ENCODE assay signal across 17 cellular contexts in genomic region chr4:4256799-4257198, GRCh38. TPM values are rescaled to one million over a fixed set of nuclear protein-coding genes. Genes with fewer than 3 reads are reported as not detected.
"Had no signal": no experiment of that assay in that cellular context is flagged by ENCODE, and none has a peak within 500 bp of the region (broad histone marks: within the 10 kb centered on the region; RNA-seq: fewer than 3 reads in every experiment).

No MANE protein-coding gene starts in this region.

- DNase-seq: activated CD4-positive, alpha-beta T cell treated with anti-CD3 and anti-CD28 coated beads, Interleukin-2, amount 50 U/mL, for 4 hours; activated effector memory CD4-positive, alpha-beta T cell treated with anti-CD3 and anti-CD28 coated beads, Interleukin-2, amount 50 U/mL, for 16 hours; activated T-cell treated with anti-CD3 and anti-CD28 coated beads, Interleukin-2, amount 50 U/mL, for 4 hours; amygdala; esophagus squamous epithelium; foreskin fibroblast; kidney; naive B cell had no signal

- ATAC-seq: activated CD4-positive, CD25-positive, alpha-beta regulatory T cell treated with anti-CD3 and anti-CD28 coated beads, Interleukin-2, amount 50 U/mL, for 24 hours; activated naive CD4-positive, alpha-beta T cell treated with anti-CD3 and anti-CD28 coated beads, Interleukin-2, amount 50 U/mL, for 72 hours; activated T-cell treated with anti-CD3 and anti-CD28 coated beads, Interleukin-2, amount 50 U/mL, for 4 hours had no signal

- H2AFZ ChIP-seq: parathyroid adenoma had no signal

- H3K4me3 ChIP-seq: esophagus squamous epithelium, right atrium auricular region, skin epidermis had no signal

- H3K27ac ChIP-seq: esophagus squamous epithelium, parathyroid adenoma, right atrium auricular region, skin epidermis had no signal

- H3K9me3 ChIP-seq: esophagus squamous epithelium, right atrium auricular region had no signal

- H3K27ac Mint-ChIP-seq: activated naive CD4-positive, alpha-beta T cell treated with anti-CD3 and anti-CD28 coated beads, Interleukin-2, amount 50 U/mL, for 72 hours; brain; naive B cell; T-helper 2 cell treated with Interferon-gamma antibody and Interleukin-4, amounts not matched to agents 5 μg/mL and 100 μg/mL, for 36 hours had no signal

- H3K9me3 Mint-ChIP-seq: activated naive CD4-positive, alpha-beta T cell treated with anti-CD3 and anti-CD28 coated beads, Interleukin-2, amount 50 U/mL, for 72 hours; activated T-cell treated with anti-CD3 and anti-CD28 coated beads, Interleukin-2, amount 50 U/mL, for 4 hours; brain; T-helper 2 cell treated with Interferon-gamma antibody and Interleukin-4, amounts not matched to agents 5 μg/mL and 100 μg/mL, for 36 hours had no signal

- H3K36me3 ChIP-seq: esophagus squamous epithelium, right atrium auricular region had no signal

- H3K27me3 ChIP-seq: right atrium auricular region had no signal

- H3K4me3 Mint-ChIP-seq: activated T-cell treated with anti-CD3 and anti-CD28 coated beads, Interleukin-2, amount 50 U/mL, for 4 hours; brain; naive B cell; T-helper 2 cell treated with Interferon-gamma antibody and Interleukin-4, amounts not matched to agents 5 μg/mL and 100 μg/mL, for 36 hours had no signal

- H3K36me3 Mint-ChIP-seq: activated naive CD4-positive, alpha-beta T cell treated with anti-CD3 and anti-CD28 coated beads, Interleukin-2, amount 50 U/mL, for 72 hours; brain; naive B cell had no signal

- H3K79me2 ChIP-seq: parathyroid adenoma had no signal

- H3K4me1 ChIP-seq: esophagus squamous epithelium, parathyroid adenoma, right atrium auricular region had no signal

RNA-seq across cellular contexts. Expression of gene OTOP1, which starts 30.1 kb away (rescaled TPM):
- total RNA-seq: activated naive CD4-positive, alpha-beta T cell treated with anti-CD3 and anti-CD28 coated beads, Interleukin-2, amount 50 U/mL, for 72 hours; activated T-cell treated with anti-CD3 and anti-CD28 coated beads, Interleukin-2, amount 50 U/mL, for 4 hours; cerebellum; kidney; liver; right atrium auricular region had no signal
- polyA plus RNA-seq: liver had no signal
